In genomic region chr7:5681423-5681822, GRCh38 we compare ENCODE assay signal across 1 cellular context.
TF ChIP-seq lines count a peak whose summit lies in the region.

No MANE protein-coding gene starts in this region.

TF ChIP-seq in IMR-90, 13 proteins besides CTCF, POLR2A, EP300 and RAD21 (continued from another document):
- no peak for TF ChIP-seq USF2 (IDR thresholded peaks at IDR 0.05; ENCODE audit: low read depth, low read length)
- no peak for TF ChIP-seq FOS (IDR thresholded peaks at IDR 0.05; ENCODE audit: low read depth, low read length)
- TF ChIP-seq RFX5 (IDR thresholded peaks at IDR 0.05; ENCODE audit: low read depth, low read length), result no peak
- TF ChIP-seq NFE2L2 (IDR thresholded peaks at IDR 0.05; ENCODE audit: low read depth, low read length), result no peak
- TF ChIP-seq CEBPB (IDR thresholded peaks at IDR 0.05; ENCODE audit: low read depth, low read length), result no peak
- no peak for TF ChIP-seq MAZ (IDR thresholded peaks at IDR 0.05; ENCODE audit: borderline replicate concordance, low read depth, low read length)
- no peak for TF ChIP-seq CHD1 (IDR thresholded peaks at IDR 0.05; ENCODE audit: low read depth, low read length)
